In genomic region chr7:2017914-2018785, GRCh38 we compare ENCODE assay signal across 14 cellular contexts.
DNase-seq lines count a peak whose midpoint lies in the region; ATAC-seq and TF ChIP-seq lines count a peak whose summit lies in the region.
"Had no signal": no experiment of that assay in that cellular context is flagged by ENCODE, and none has a peak within 500 bp of the region (broad histone marks: within the 10 kb centered on the region; RNA-seq: fewer than 3 reads in every experiment).

No MANE protein-coding gene starts in this region.

- whole genome bisulfite sequencing in GM23248 (ENCODE audit: low coverage in 1 of 2, low lambda C conversion rate in 2 of 2, missing lambda C conversion rate in 2 of 2), 2 experiments: 72 to 87% methylated on average over 28 to 33 of the region's 33 CpGs
- WGBS in smooth muscle cell (ENCODE audit: low lambda C conversion rate): 82% methylated on average over 33 of the region's 33 CpGs

- peaks cover 2% of the 10 kb centered on the region for H3K36me3 Mint-ChIP-seq in T-helper 17 cell (ENCODE audit: low read depth)

- intact Hi-C loops in left colon (cut with DNase I, micrococcal nuclease): no loop called here

- no peaks in the 10 kb centered on the region for H3K9me2 ChIP-seq in GM23248 (ENCODE audit: insufficient read depth)

- in situ Hi-C loops in GM23248 (cut with MboI): no loop called here
- in situ Hi-C loops in HAP-1 (cut with MboI; ENCODE audit: low sequenced_read_pairs): no loop called here

- H3K79me2 ChIP-seq in GM23248 (ENCODE audit: insufficient read depth) (no peaks in the 10 kb centered on the region), smooth muscle cell (ENCODE audit: low read depth) (no peaks in the 10 kb centered on the region)

- no peak overlapping the region for H3K4me3 Mint-ChIP-seq in T-helper 17 cell
- H3K4me3 Mint-ChIP-seq: activated CD4-positive, alpha-beta T cell treated with anti-CD3 and anti-CD28 coated beads, Interleukin-2, amount 10 ng/mL, durations not matched to agents 24 days and 14 days; activated T-helper 17 cell treated with anti-CD3 and anti-CD28 coated beads, Interleukin-2, amount 50 U/mL, for 72 hours had no signal

- peaks cover 23% of the 10 kb centered on the region for H3K4me1 Mint-ChIP-seq in T-helper 17 cell

- H3K9me3 ChIP-seq in GM23248 (ENCODE audit: low read depth): no peaks in the 10 kb centered on the region
- H3K9me3 ChIP-seq in T-helper 17 cell (ENCODE audit: control insufficient read depth, low read length, poor library complexity, severe bottlenecking): no peaks in the 10 kb centered on the region
- no peaks in the 10 kb centered on the region for H3K9me3 ChIP-seq in smooth muscle cell (replicated peaks; ENCODE audit: low read depth)
- H3K9me3 ChIP-seq in HAP-1: no peaks in the 10 kb centered on the region
- H3K9me3 ChIP-seq: MG63 had no signal

- H4K20me1 ChIP-seq in GM23248 (ENCODE audit: insufficient read depth) (no peaks in the 10 kb centered on the region), smooth muscle cell (ENCODE audit: low read depth) (peaks cover 24% of the 10 kb centered on the region)

- DNase-seq in GM23248 (no peak), T-helper 17 cell (peak in 1 of 3 donors; percentile 4), left colon (peak in 1 of 2 donors; percentile 18), smooth muscle cell (lab: John Stamatoyannopoulos, UW; ENCODE audit: unreplicated experiment) (no peak), HAP-1 (ENCODE audit: low spot score in 2 of 2) (no peak), NCI-H2227 treated with DMSO at 0.1 percent for 48 hours (lab: John Stamatoyannopoulos, UW) (no peak), NCI-H345 treated with DMSO at 0.1 percent for 48 hours (lab: John Stamatoyannopoulos, UW; ENCODE audit: unreplicated experiment) (no peak)
- no peak for DNase-seq in stimulated activated naive CD4-positive, alpha-beta T cell (lab: John Stamatoyannopoulos, UW)
- DNase-seq: activated CD4-positive, alpha-beta T cell treated with anti-CD3 and anti-CD28 coated beads, Interleukin-2, amount 10 ng/mL, durations not matched to agents 24 days and 14 days; NCI-H2171; retina; substantia nigra had no signal

- H3K9ac ChIP-seq in GM23248 (peak overlapping the region; percentile 86), smooth muscle cell (ENCODE audit: low read depth) (no peak overlapping the region)

- H2AFZ ChIP-seq in GM23248 (no peak overlapping the region), smooth muscle cell (ENCODE audit: low read depth) (no peak overlapping the region)

- H3K4me2 ChIP-seq in GM23248 (ENCODE audit: unreplicated experiment) (no peak overlapping the region), smooth muscle cell (peak overlapping the region; percentile 64)

- H3K27me3 ChIP-seq in GM23248 (replicated peaks; ENCODE audit: insufficient read depth) (no peaks in the 10 kb centered on the region), smooth muscle cell (ENCODE audit: low read depth) (no peaks in the 10 kb centered on the region), HAP-1 (ENCODE audit: low read depth) (no peaks in the 10 kb centered on the region)
- H3K27me3 ChIP-seq: MG63 had no signal

- H3K4me1 ChIP-seq in GM23248 (ENCODE audit: insufficient read depth) (peaks cover 23% of the 10 kb centered on the region), smooth muscle cell (ENCODE audit: low read depth) (peaks cover 6% of the 10 kb centered on the region), HAP-1 (no peaks in the 10 kb centered on the region)

- H3F3A ChIP-seq in GM23248 (ENCODE audit: insufficient read depth): peaks cover 9% of the 10 kb centered on the region
- H3F3A ChIP-seq in smooth muscle cell (ENCODE audit: low read depth): peaks cover 4% of the 10 kb centered on the region

- TF ChIP-seq CTCF in smooth muscle cell (IDR thresholded peaks at IDR 0.05; ENCODE audit: borderline replicate concordance, insufficient read depth, poor library complexity, severe bottlenecking): no peak

- no peaks in the 10 kb centered on the region for H3K27me3 Mint-ChIP-seq in T-helper 17 cell
- H3K27me3 Mint-ChIP-seq: activated T-helper 17 cell treated with anti-CD3 and anti-CD28 coated beads, Interleukin-2, amount 50 U/mL, for 72 hours had no signal

- ATAC-seq in T-helper 17 cell (no peak), left colon (peak; percentile 10)
- ATAC-seq: activated T-helper 17 cell treated with anti-CD3 and anti-CD28 coated beads, Interleukin-2, amount 50 U/mL, for 72 hours had no signal

- H3K4me3 ChIP-seq in GM23248: no peak overlapping the region; the same call in 1 of the 2 replicates
- H3K4me3 ChIP-seq in smooth muscle cell: no peak overlapping the region
- no peak overlapping the region for H3K4me3 ChIP-seq in HAP-1
- H3K4me3 ChIP-seq: MG63 had no signal

- peak overlapping the region; percentile 39 for H3K27ac Mint-ChIP-seq in T-helper 17 cell
- H3K27ac Mint-ChIP-seq: activated CD4-positive, alpha-beta T cell treated with anti-CD3 and anti-CD28 coated beads, Interleukin-2, amount 10 ng/mL, durations not matched to agents 24 days and 14 days had no signal

- H3K36me3 ChIP-seq in GM23248 (ENCODE audit: low read depth) (no peaks in the 10 kb centered on the region), smooth muscle cell (ENCODE audit: low read depth) (no peaks in the 10 kb centered on the region), HAP-1 (replicated peaks) (0 out of 2 replicates have a peak, but pooled peaks cover 2% of the 10 kb centered on the region)
- H3K36me3 ChIP-seq: MG63 had no signal

- H3K27ac ChIP-seq in GM23248 (peak overlapping the region; percentile 99), smooth muscle cell (ENCODE audit: low read depth) (no peak overlapping the region)
